In the genomic region with DNA sequence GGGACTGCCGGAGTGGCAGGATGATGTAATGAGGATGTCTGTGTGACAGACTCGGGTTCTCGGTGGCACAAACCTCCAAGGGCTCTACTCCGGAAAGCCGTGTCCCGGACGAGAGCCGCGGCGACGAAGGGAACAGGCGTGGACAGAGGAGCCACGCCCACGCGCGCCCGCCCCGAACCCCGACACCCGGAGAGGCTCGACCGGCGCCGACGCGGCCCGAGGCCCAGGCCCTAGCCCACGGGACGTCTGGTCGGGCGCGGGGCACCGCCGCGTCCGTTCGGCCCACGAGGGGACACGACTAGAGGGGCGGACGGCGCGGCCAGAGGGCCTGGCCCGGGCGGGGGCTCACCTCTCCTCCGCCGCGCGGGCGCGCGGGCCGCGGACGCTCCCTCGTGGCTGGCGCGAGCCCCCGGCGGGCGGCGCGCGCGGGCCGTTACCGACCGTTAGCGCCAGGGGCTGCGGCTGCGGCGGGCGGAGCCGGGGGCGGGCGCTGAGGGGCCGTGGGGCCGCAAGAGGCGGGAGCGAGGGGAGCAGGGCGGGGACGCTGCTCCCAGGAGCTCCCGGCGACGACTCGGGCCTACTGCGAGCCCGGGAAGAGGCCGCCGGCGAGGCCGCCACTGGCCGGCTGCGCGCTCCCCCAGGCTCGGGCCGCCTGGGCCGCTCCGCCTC, we compare ENCODE assay signal across 8 cellular contexts. TPM values are rescaled to one million over a fixed set of nuclear protein-coding genes. Genes with fewer than 3 reads are reported as not detected.
DNase-seq lines count a peak whose midpoint lies in the region; TF ChIP-seq lines count a peak whose summit lies in the region.

No MANE protein-coding gene starts in this region.

- H2AFZ ChIP-seq in Loucy (ENCODE audit: low read length) (peak overlapping the region; percentile 60; the same call in 1 of the 2 replicates), fibroblast of lung (ENCODE audit: low read length) (peak overlapping the region; percentile 21), neural cell (ENCODE audit: low read depth, low read length) (no peak overlapping the region)

- H3K9me3 ChIP-seq in Loucy (ENCODE audit: insufficient read depth, low read depth, low read length) (no peaks in the 10 kb centered on the region), WERI-Rb-1 (ENCODE audit: severe bottlenecking) (peaks cover 7% of the 10 kb centered on the region), fibroblast of lung (ENCODE audit: control insufficient read depth, insufficient read depth, low read depth, low read length) (no peaks in the 10 kb centered on the region), neural cell (ENCODE audit: low read length) (no peaks in the 10 kb centered on the region)

- H3F3A ChIP-seq in Loucy (ENCODE audit: low read depth) (peaks cover 1% of the 10 kb centered on the region; the same call in 1 of the 2 replicates), neural cell (ENCODE audit: insufficient read depth, low read length, poor library complexity, severe bottlenecking) (no peaks in the 10 kb centered on the region)

- H3K4me2 ChIP-seq in Loucy (ENCODE audit: low read depth, low read length, poor library complexity, severe bottlenecking) = no peak overlapping the region
- peak overlapping the region; percentile 35 for H3K4me2 ChIP-seq in fibroblast of lung (ENCODE audit: extremely low read depth, insufficient read depth, low read length)
- H3K4me2 ChIP-seq in neural cell (ENCODE audit: low read length) = no peak overlapping the region

- H3K36me3 ChIP-seq in Loucy (ENCODE audit: insufficient read depth, low read length) (peaks cover 4% of the 10 kb centered on the region; the same call in 1 of the 2 replicates), WERI-Rb-1 (peaks cover under 1% of the 10 kb centered on the region; the same call in 1 of the 2 replicates), fibroblast of lung (ENCODE audit: control insufficient read depth, insufficient read depth, low read length) (no peaks in the 10 kb centered on the region), neural cell (ENCODE audit: insufficient read depth, low read length) (no peaks in the 10 kb centered on the region)

- peaks cover 58% of the 10 kb centered on the region for H4K20me1 ChIP-seq in Loucy (ENCODE audit: insufficient read depth, low read length, poor library complexity, severe bottlenecking)
- no peaks in the 10 kb centered on the region for H4K20me1 ChIP-seq in fibroblast of lung (ENCODE audit: control insufficient read depth, extremely low read depth, insufficient read depth, low read length)
- H4K20me1 ChIP-seq in neural cell (ENCODE audit: insufficient read depth) = no peaks in the 10 kb centered on the region

- H3K9me2 ChIP-seq in Loucy (replicated peaks; ENCODE audit: low read depth, low read length) (no peaks in the 10 kb centered on the region), neural cell (ENCODE audit: insufficient read depth, low read length) (no peaks in the 10 kb centered on the region)

- CTCF ChIA-PET in HEK293T (lab: Yijun Ruan, JAX) = interaction anchor here (0.5 kb wide), 1 partner anchor 28 kb away, joined by 3 read pairs; no protein-coding TSS in a partner anchor

- H3K4me3 ChIP-seq in Loucy (ENCODE audit: low read length, poor library complexity, severe bottlenecking) (peak overlapping the region; percentile 81), WERI-Rb-1 (ENCODE audit: low read depth, low read length) (peak overlapping the region; percentile 59), fibroblast of lung (replicated peaks in 1 of 4; ENCODE audit: control extremely low read depth in 1 of 4, insufficient read depth in 1 of 4, low read depth in 3 of 4, low read length in 4 of 4) (peak overlapping the region in 2 of 4 experiments; percentile 21 to 58), neural cell (ENCODE audit: low read length) (peak overlapping the region; percentile 60)

- peak; percentile 59 for DNase-seq in stimulated activated CD4-positive, alpha-beta T cell treated with anti-CD3 and anti-CD28 coated beads, Interleukin-15, amount 100 ng/mL, for 24 hours
- no peak for DNase-seq in stimulated activated CD4-positive, alpha-beta T cell treated with anti-CD3 and anti-CD28 coated beads, Interleukin-2, amount 100 ng/mL, for 48 hours
- peak; percentile 45 for DNase-seq in HEK293T (ENCODE audit: extremely low spot score)
- DNase-seq in WERI-Rb-1 = peak; percentile 59
- peak in 1 of 2 donors; percentile 33 for DNase-seq in fibroblast of lung (ENCODE audit: low read depth in 2 of 2)
- DNase-seq in hepatic stellate cell (ENCODE audit: low spot score) = no peak

- H3K27me3 ChIP-seq in Loucy (ENCODE audit: insufficient read depth, low read length, poor library complexity, severe bottlenecking) (no peaks in the 10 kb centered on the region), WERI-Rb-1 (ENCODE audit: insufficient read depth, low read depth, severe bottlenecking) (peaks cover 12% of the 10 kb centered on the region), fibroblast of lung (ENCODE audit: control insufficient read depth, insufficient read depth, low read length) (peaks cover 30% of the 10 kb centered on the region), neural cell (ENCODE audit: insufficient read depth, low read depth, low read length) (peaks cover 89% of the 10 kb centered on the region)

- H3K27ac ChIP-seq in WERI-Rb-1 (peak overlapping the region; percentile 96), fibroblast of lung (ENCODE audit: insufficient read depth, low read length) (no peak overlapping the region), neural cell (ENCODE audit: low read length) (no peak overlapping the region)

- peak; percentile 33 for TF ChIP-seq EP300 in neural cell (conservative IDR thresholded peaks at IDR 0.05; ENCODE audit: poor library complexity, severe bottlenecking)

- POLR2A ChIA-PET in HEK293T (lab: Yijun Ruan, JAX) = interaction anchor here (0.8 to 2.2 kb wide), 3 partner anchors 28 to 272 kb away, joined by 3 to 5 read pairs (median 5); no protein-coding TSS in a partner anchor

- no peak for TF ChIP-seq CTCF in Loucy (conservative IDR thresholded peaks at IDR 0.05; ENCODE audit: low read length)
- TF ChIP-seq CTCF in WERI-Rb-1 (IDR thresholded peaks at IDR 0.05; ENCODE audit: low read depth, low read length) = no peak
- no peak for TF ChIP-seq CTCF in fibroblast of lung (conservative IDR thresholded peaks at IDR 0.05 in 1 of 2, IDR thresholded peaks at IDR 0.05 in 1 of 2; ENCODE audit: low read depth in 1 of 2, low read length in 2 of 2)
- peak; percentile 24 for TF ChIP-seq CTCF in neural cell (IDR thresholded peaks at IDR 0.05; ENCODE audit: poor library complexity, severe bottlenecking)

- H3K79me2 ChIP-seq in Loucy (ENCODE audit: insufficient read depth, low read length) (peaks cover 84% of the 10 kb centered on the region), fibroblast of lung (ENCODE audit: control insufficient read depth, insufficient read depth, low read length) (no peaks in the 10 kb centered on the region), neural cell (replicated peaks; ENCODE audit: insufficient read depth, low read length) (no peaks in the 10 kb centered on the region)

- H3K4me1 ChIP-seq in Loucy (ENCODE audit: insufficient read depth, low read length, poor library complexity, severe bottlenecking) (peaks cover 34% of the 10 kb centered on the region), fibroblast of lung (ENCODE audit: control insufficient read depth, extremely low read depth, insufficient read depth, low read length) (peaks cover 2% of the 10 kb centered on the region)

- TF ChIP-seq RAD21 in neural cell (conservative IDR thresholded peaks at IDR 0.05) = peak; percentile 43

- H3K9ac ChIP-seq in Loucy (ENCODE audit: low read depth, low read length, poor library complexity, severe bottlenecking) = peak overlapping the region; percentile 88
- H3K9ac ChIP-seq in fibroblast of lung (ENCODE audit: insufficient read depth, low read length) = peak overlapping the region; percentile 53
- H3K9ac ChIP-seq in neural cell (ENCODE audit: low read length) = peak overlapping the region; percentile 34

TF ChIP-seq in HEK293T, 16 proteins besides CTCF, POLR2A, EP300 and RAD21:
- TF ChIP-seq, protein P1, sequence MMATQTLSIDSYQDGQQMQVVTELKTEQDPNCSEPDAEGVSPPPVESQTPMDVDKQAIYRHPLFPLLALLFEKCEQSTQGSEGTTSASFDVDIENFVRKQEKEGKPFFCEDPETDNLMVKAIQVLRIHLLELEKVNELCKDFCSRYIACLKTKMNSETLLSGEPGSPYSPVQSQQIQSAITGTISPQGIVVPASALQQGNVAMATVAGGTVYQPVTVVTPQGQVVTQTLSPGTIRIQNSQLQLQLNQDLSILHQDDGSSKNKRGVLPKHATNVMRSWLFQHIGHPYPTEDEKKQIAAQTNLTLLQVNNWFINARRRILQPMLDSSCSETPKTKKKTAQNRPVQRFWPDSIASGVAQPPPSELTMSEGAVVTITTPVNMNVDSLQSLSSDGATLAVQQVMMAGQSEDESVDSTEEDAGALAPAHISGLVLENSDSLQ (IDR thresholded peaks at IDR 0.05) = 0 out of 2 replicates have a peak, but pooled peaks have one; percentile 1
- TF ChIP-seq FOXK2 (IDR thresholded peaks at IDR 0.05) (no peak), FOXM1 (IDR thresholded peaks at IDR 0.05; ENCODE audit: borderline replicate concordance) (peak; percentile 91; the same call in 1 of the 2 replicates), SP1 (IDR thresholded peaks at IDR 0.05) (no peak), ARNT (IDR thresholded peaks at IDR 0.05) (0 out of 2 replicates have a peak, but pooled peaks have one; percentile 15)

TF ChIP-seq in neural cell, 6 proteins besides CTCF, POLR2A, EP300 and RAD21 (continues in another document):
- TF ChIP-seq SMC3 (conservative IDR thresholded peaks at IDR 0.05; ENCODE audit: poor library complexity) = peak; percentile 10
- peak; percentile 63 for TF ChIP-seq MXI1 (conservative IDR thresholded peaks at IDR 0.05; ENCODE audit: poor library complexity, severe bottlenecking)
- no peak for TF ChIP-seq POLR2AphosphoS5 (IDR thresholded peaks at IDR 0.05)
- no peak for TF ChIP-seq EZH2 (IDR thresholded peaks at IDR 0.05; ENCODE audit: borderline replicate concordance, insufficient read depth, low read length, poor library complexity, severe bottlenecking)

RNA-seq across cellular contexts. Expression of a gene that starts 2.1 kb away (rescaled TPM):
- total RNA-seq in fibroblast of lung = under 0.01 and 0.17 TPM in 2 replicates
- polyA plus RNA-seq in fibroblast of lung (0.05 TPM in 1 of 2 replicates, not detected in the other), neural cell (0.14 and 0.26 TPM in 2 replicates)
- not detected in 2 replicates for polyA plus RNA-seq in fibroblast of lung (2012)
- polyA minus RNA-seq in fibroblast of lung (ENCODE audit: low replicate concordance) (not detected in 2 replicates), neural cell (not detected in 2 replicates)

Comparison
In these comparisons a context has a peak if more than half of its experiments do, and no peak if none do; other contexts are left out.
1. DNase-seq: peak in stimulated activated CD4-positive, alpha-beta T cell treated with anti-CD3 and anti-CD28 coated beads, Interleukin-15, amount 100 ng/mL, for 24 hours (single experiment), HEK293T (single experiment) and WERI-Rb-1 (single experiment); none in stimulated activated CD4-positive, alpha-beta T cell treated with anti-CD3 and anti-CD28 coated beads, Interleukin-2, amount 100 ng/mL, for 48 hours (0 of 2) and hepatic stellate cell (single experiment).
2. H3K9ac ChIP-seq: peak in every context shown above with its lines; median percentile 88 in Loucy; 53 in fibroblast of lung; 34 in neural cell.